19 cellular contexts compared by ENCODE assay signal in the genomic region with DNA sequence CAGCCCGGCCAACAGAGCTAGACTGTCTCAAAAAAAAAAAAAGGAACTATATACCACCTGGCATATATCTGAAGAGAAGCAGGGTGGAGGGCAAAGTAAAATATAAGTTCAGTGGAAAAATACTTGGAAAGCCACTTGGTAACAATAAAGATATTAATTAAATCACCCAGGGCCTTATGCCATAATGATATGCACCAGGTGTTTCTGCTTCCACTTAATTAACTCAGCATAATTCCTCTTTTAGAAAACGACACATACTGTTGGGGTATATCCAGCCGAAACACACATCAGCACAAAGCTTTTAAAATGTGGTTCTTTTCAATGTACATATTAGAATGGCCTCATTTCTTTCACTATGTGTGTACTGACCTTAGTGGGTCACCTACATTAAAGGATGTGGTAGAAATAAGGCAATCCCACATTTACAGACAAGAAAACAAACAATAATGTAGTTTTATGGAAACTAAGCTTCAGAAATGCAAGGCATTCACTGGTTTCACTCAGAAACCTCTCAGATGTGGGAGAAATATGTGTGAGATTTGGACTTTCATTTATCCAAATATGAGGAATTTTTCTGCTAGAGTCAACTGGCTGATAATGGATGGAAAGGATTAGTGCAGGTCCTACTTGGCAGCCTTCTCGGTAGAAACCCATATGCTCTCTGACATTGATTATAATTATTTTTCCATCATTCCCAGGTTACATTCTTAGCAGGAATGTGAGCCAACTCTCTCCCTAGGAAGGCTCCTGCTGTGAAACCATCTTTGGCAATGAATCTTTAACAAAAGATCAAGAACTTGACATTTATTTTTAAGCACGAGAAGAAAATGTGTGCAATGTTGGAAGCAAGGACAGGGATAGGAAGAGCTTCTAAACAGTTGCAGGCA.
DNase-seq lines count a peak whose midpoint lies in the region; ATAC-seq and TF ChIP-seq lines count a peak whose summit lies in the region.
"Had no signal": no experiment of that assay in that cellular context is flagged by ENCODE, and none has a peak within 500 bp of the region (broad histone marks: within the 10 kb centered on the region; RNA-seq: fewer than 3 reads in every experiment).

No MANE protein-coding gene starts in this region.

- POLR2A ChIA-PET in CD8-positive, alpha-beta memory T cell (lab: Charles Lee) = no interaction called here

- peaks cover 40% of the 10 kb centered on the region for H3K4me1 Mint-ChIP-seq in brain
- H3K4me1 Mint-ChIP-seq in mesothelial cell of epicardium = peaks cover 11% of the 10 kb centered on the region
- no peaks in the 10 kb centered on the region for H3K4me1 Mint-ChIP-seq in CD8-positive, alpha-beta memory T cell
- H3K4me1 Mint-ChIP-seq in GM23338 = peaks cover 3% of the 10 kb centered on the region
- H3K4me1 Mint-ChIP-seq: natural killer cell, T-cell had no signal

- CTCF ChIA-PET in CD8-positive, alpha-beta memory T cell (lab: Charles Lee) = no interaction called here

- peaks cover 4% of the 10 kb centered on the region for H3K27me3 ChIP-seq in CD8-positive, alpha-beta memory T cell (ENCODE audit: insufficient read depth, low read length, poor library complexity, severe bottlenecking)
- H3K27me3 ChIP-seq in GM23338 (ENCODE audit: insufficient read depth) = no peaks in the 10 kb centered on the region
- H3K27me3 ChIP-seq: brain microvascular endothelial cell, foreskin keratinocyte had no signal

- ATAC-seq in HG03280 (IDR thresholded peaks at IDR 0.05; ENCODE audit: unreplicated experiment) (no peak), GM23338 (no peak)
- ATAC-seq: foreskin keratinocyte, natural killer cell, T-cell, WTC11 had no signal

- DNase-seq in DMS 273 treated with DMSO at 0.1 percent for 48 hours (lab: John Stamatoyannopoulos, UW) (peak; percentile 65), NCI-H446 (lab: John Stamatoyannopoulos, UW) (peak; percentile 58 to 85), mesothelial cell of epicardium (ENCODE audit: low spot score in 2 of 2, unreplicated experiment in 2 of 2) (no peak), NOMO-1 treated with DMSO at 0.1 percent for 48 hours (lab: John Stamatoyannopoulos, UW; ENCODE audit: unreplicated experiment) (no peak), GM23338 (ENCODE audit: low spot score) (no peak)
- DNase-seq in CD8-positive, alpha-beta memory T cell = no peak
- DNase-seq: activated effector memory CD4-positive, alpha-beta T cell treated with Interleukin-2 at 50 U/mL for 16 hours; AML-193; brain microvascular endothelial cell; DMS153; effector memory CD4-positive, alpha-beta T cell; foreskin keratinocyte; KBM-7; natural killer cell; RPMI8226; T-cell had no signal

- H3K27ac Mint-ChIP-seq in brain (peak overlapping the region in 4 of 5 experiments; percentile 71 to 89 (median 84)), mesothelial cell of epicardium (peak overlapping the region; percentile 87), GM23338 (no peak overlapping the region)
- no peak overlapping the region for H3K27ac Mint-ChIP-seq in CD8-positive, alpha-beta memory T cell
- H3K27ac Mint-ChIP-seq: natural killer cell, T-cell, WTC11 had no signal

- peaks cover 3% of the 10 kb centered on the region for H3K27me3 Mint-ChIP-seq in brain
- H3K27me3 Mint-ChIP-seq in mesothelial cell of epicardium (ENCODE audit: low read depth) = no peaks in the 10 kb centered on the region
- peaks cover 0 to 9% of the 10 kb centered on the region in 2 donors for H3K27me3 Mint-ChIP-seq in CD8-positive, alpha-beta memory T cell
- H3K27me3 Mint-ChIP-seq in GM23338 (ENCODE audit: insufficient read depth, low read depth, poor library complexity) = peaks cover 4% of the 10 kb centered on the region

- H3K4me3 Mint-ChIP-seq in brain = peak overlapping the region in 1 of 5 experiments; percentile 12
- H3K4me3 Mint-ChIP-seq in mesothelial cell of epicardium = no peak overlapping the region
- H3K4me3 Mint-ChIP-seq in CD8-positive, alpha-beta memory T cell = no peak overlapping the region
- no peak overlapping the region for H3K4me3 Mint-ChIP-seq in GM23338
- H3K4me3 Mint-ChIP-seq: natural killer cell, T-cell, WTC11 had no signal

- H3K4me2 ChIP-seq in GM23338 = no peak overlapping the region

- no peaks in the 10 kb centered on the region for H3K36me3 ChIP-seq in CD8-positive, alpha-beta memory T cell (ENCODE audit: insufficient read depth, low read length)
- H3K36me3 ChIP-seq in GM23338 (ENCODE audit: insufficient read depth) = no peaks in the 10 kb centered on the region
- H3K36me3 ChIP-seq: brain microvascular endothelial cell had no signal

- H3K4me3 ChIP-seq in CD8-positive, alpha-beta memory T cell (ENCODE audit: low read length) = no peak overlapping the region
- H3K4me3 ChIP-seq in GM23338 = no peak overlapping the region

- H3K79me2 ChIP-seq in GM23338 (replicated peaks; ENCODE audit: insufficient read depth) = no peaks in the 10 kb centered on the region

- H3K27ac ChIP-seq in CD8-positive, alpha-beta memory T cell (ENCODE audit: low read depth, low read length) = no peak overlapping the region
- H3K27ac ChIP-seq in GM23338 (ENCODE audit: low read depth) = no peak overlapping the region
- H3K27ac ChIP-seq: brain microvascular endothelial cell, foreskin keratinocyte had no signal

- H3K36me3 Mint-ChIP-seq in brain (no peaks in the 10 kb centered on the region), mesothelial cell of epicardium (no peaks in the 10 kb centered on the region), GM23338 (ENCODE audit: low read depth) (peaks cover 3% of the 10 kb centered on the region; the same call in 1 of the 3 replicates)
- no peaks in the 10 kb centered on the region for H3K36me3 Mint-ChIP-seq in CD8-positive, alpha-beta memory T cell
- H3K36me3 Mint-ChIP-seq: natural killer cell, T-cell had no signal

- no peaks in the 10 kb centered on the region for H3K4me1 ChIP-seq in CD8-positive, alpha-beta memory T cell (ENCODE audit: insufficient read depth, low read length)
- no peaks in the 10 kb centered on the region for H3K4me1 ChIP-seq in GM23338 (ENCODE audit: insufficient read depth)
- H3K4me1 ChIP-seq: foreskin keratinocyte had no signal

- no peaks in the 10 kb centered on the region for H3K9me3 ChIP-seq in CD8-positive, alpha-beta memory T cell (ENCODE audit: low read length)

- no peaks in the 10 kb centered on the region for H4K20me1 ChIP-seq in GM23338 (replicated peaks; ENCODE audit: insufficient read depth)

- TF ChIP-seq CTCF in brain (conservative IDR thresholded peaks at IDR 0.05) = no peak
- no peak for TF ChIP-seq CTCF in mesothelial cell of epicardium (IDR thresholded peaks at IDR 0.05; ENCODE audit: unreplicated experiment)
- no peak for TF ChIP-seq CTCF in GM23338 (conservative IDR thresholded peaks at IDR 0.05; ENCODE audit: low read depth in 2 of 2)

- H2AFZ ChIP-seq in GM23338 = no peak overlapping the region

- no peaks in the 10 kb centered on the region; the same call in 1 of the 2 replicates for H3K9me2 ChIP-seq in GM23338 (ENCODE audit: insufficient read depth)

- H3K9me3 Mint-ChIP-seq in brain (peaks cover 0 to 7% (median 2%) of the 10 kb centered on the region in 5 experiments), mesothelial cell of epicardium (peaks cover 4% of the 10 kb centered on the region), GM23338 (peaks cover 5% of the 10 kb centered on the region; the same call in 2 of the 3 replicates)
- H3K9me3 Mint-ChIP-seq in CD8-positive, alpha-beta memory T cell = no peaks in the 10 kb centered on the region
- H3K9me3 Mint-ChIP-seq: natural killer cell, T-cell had no signal

- no peaks in the 10 kb centered on the region for H3F3A ChIP-seq in GM23338 (replicated peaks; ENCODE audit: low read depth)

TF ChIP-seq in GM23338, 12 proteins besides CTCF, POLR2A, EP300 and RAD21 (continues in another document):
- TF ChIP-seq POLR2AphosphoS5 (IDR thresholded peaks at IDR 0.05; ENCODE audit: low read depth) (no peak), ZNF331 (CRISPR knock-in tag; IDR thresholded peaks at IDR 0.05; ENCODE audit: low read depth) (no peak), CREB1 (CRISPR knock-in tag; IDR thresholded peaks at IDR 0.05; ENCODE audit: low read depth) (no peak), ETS1 (IDR thresholded peaks at IDR 0.05) (no peak), NANOG (IDR thresholded peaks at IDR 0.05; ENCODE audit: borderline replicate concordance) (no peak), STAT1 (IDR thresholded peaks at IDR 0.05; ENCODE audit: unreplicated experiment) (no peak)

Comparison
In these comparisons a context has a peak if more than half of its experiments do, and no peak if none do; other contexts are left out.
1. DNase-seq: peak in DMS 273 treated with DMSO at 0.1 percent for 48 hours (single experiment) and NCI-H446 (2 of 2); none in mesothelial cell of epicardium (0 of 2), CD8-positive, alpha-beta memory T cell (0 of 5), NOMO-1 treated with DMSO at 0.1 percent for 48 hours (single experiment) and GM23338 (single experiment).
2. H3K27ac Mint-ChIP-seq: peak in brain (4 of 5) and mesothelial cell of epicardium (single experiment); none in CD8-positive, alpha-beta memory T cell (0 of 8) and GM23338 (single experiment).